Comparison of ENCODE assay signal across 8 cellular contexts in genomic region chr4:183397741-183398297, GRCh38. TPM values are rescaled to one million over a fixed set of nuclear protein-coding genes. Genes with fewer than 3 reads are reported as not detected.
A peak's percentile ranks its signal among the peaks of the same experiment; 100 is the strongest.
DNase-seq lines count a peak whose midpoint lies in the region; ATAC-seq and TF ChIP-seq lines count a peak whose summit lies in the region.

No MANE protein-coding gene starts in this region.

- H3K4me1 ChIP-seq in left lung = peaks cover 0 to 43% of the 10 kb centered on the region in 2 donors

- CTCF ChIA-PET in activated CD4-positive, alpha-beta T cell treated with anti-CD3 and anti-CD28 coated beads for 36 hours (lab: Charles Lee) = interaction anchor here (0.6 to 1.4 kb wide), 2 partner anchors 10 to 24 kb away, joined by 3 to 7 read pairs; no protein-coding TSS in a partner anchor

- peaks cover 2% of the 10 kb centered on the region for H3K9me3 Mint-ChIP-seq in activated CD4-positive, alpha-beta T cell treated with anti-CD3 and anti-CD28 coated beads for 36 hours (ENCODE audit: low read depth)
- H3K9me3 Mint-ChIP-seq in activated T-helper 2 cell treated with anti-CD3 and anti-CD28 coated beads, Interferon-gamma antibody, Interleukin-2, Interleukin-4, amounts not matched to agents 10 μg/mL and 5 μg/mL and 100 μg/mL, durations not matched to agents 14 hours and 24 hours and 36 hours = no peaks in the 10 kb centered on the region

- H3K4me3 ChIP-seq in left lung = peak overlapping the region; percentile 26 to 37

- H3K4me3 Mint-ChIP-seq in activated CD4-positive, alpha-beta T cell treated with anti-CD3 and anti-CD28 coated beads for 36 hours = peak overlapping the region; percentile 12
- peak overlapping the region; percentile 67 for H3K4me3 Mint-ChIP-seq in activated T-helper 2 cell treated with anti-CD3 and anti-CD28 coated beads, Interferon-gamma antibody, Interleukin-2, Interleukin-4, amounts not matched to agents 10 μg/mL and 5 μg/mL and 100 μg/mL, durations not matched to agents 14 hours and 24 hours and 36 hours (ENCODE audit: low read depth)

- DNase-seq in activated CD4-positive, alpha-beta T cell treated with anti-CD3 and anti-CD28 coated beads for 36 hours = no peak
- no peak for DNase-seq in activated CD4-positive, alpha-beta T cell treated with anti-CD3 and anti-CD28 coated beads for 4 hours
- no peak for DNase-seq in activated T-helper 2 cell treated with anti-CD3 and anti-CD28 coated beads, Interferon-gamma antibody, Interleukin-2, Interleukin-4, amounts not matched to agents 10 μg/mL and 5 μg/mL and 100 μg/mL, durations not matched to agents 14 hours and 24 hours and 36 hours (ENCODE audit: low spot score)
- DNase-seq in left lung (no peak), substantia nigra (lab: John Stamatoyannopoulos, UW) (no peak), HPDE6-E6E7 (ENCODE audit: extremely low spot score) (no peak), NCI-H1694 treated with DMSO at 0.1 percent for 48 hours (lab: John Stamatoyannopoulos, UW) (no peak)

- H3K9me3 ChIP-seq in left lung = no peaks in the 10 kb centered on the region

- no peak for TF ChIP-seq CTCF in left lung (IDR thresholded peaks at IDR 0.05)

- H3K36me3 ChIP-seq in left lung = no peaks in the 10 kb centered on the region

- H3K27ac Mint-ChIP-seq in activated CD4-positive, alpha-beta T cell treated with anti-CD3 and anti-CD28 coated beads for 36 hours = peak overlapping the region; percentile 14
- H3K27ac Mint-ChIP-seq in activated T-helper 2 cell treated with anti-CD3 and anti-CD28 coated beads, Interferon-gamma antibody, Interleukin-2, Interleukin-4, amounts not matched to agents 10 μg/mL and 5 μg/mL and 100 μg/mL, durations not matched to agents 14 hours and 24 hours and 36 hours = peak overlapping the region; percentile 14

- H3K27me3 ChIP-seq in left lung = no peaks in the 10 kb centered on the region

- H3K36me3 Mint-ChIP-seq in activated CD4-positive, alpha-beta T cell treated with anti-CD3 and anti-CD28 coated beads for 36 hours (ENCODE audit: low read depth) = no peaks in the 10 kb centered on the region
- no peaks in the 10 kb centered on the region for H3K36me3 Mint-ChIP-seq in activated T-helper 2 cell treated with anti-CD3 and anti-CD28 coated beads, Interferon-gamma antibody, Interleukin-2, Interleukin-4, amounts not matched to agents 10 μg/mL and 5 μg/mL and 100 μg/mL, durations not matched to agents 14 hours and 24 hours and 36 hours (ENCODE audit: low read depth)

- ATAC-seq in activated CD4-positive, alpha-beta T cell treated with anti-CD3 and anti-CD28 coated beads for 36 hours = no peak
- ATAC-seq in left lung = no peak
- ATAC-seq in HG03457 (IDR thresholded peaks at IDR 0.05; ENCODE audit: unreplicated experiment) = no peak

- H3K27ac ChIP-seq in left lung (peak overlapping the region in 1 of 2 donors; percentile 87), substantia nigra (ENCODE audit: low read depth, low read length, poor library complexity, severe bottlenecking) (peak overlapping the region; percentile 59)

- H3K27me3 Mint-ChIP-seq in activated CD4-positive, alpha-beta T cell treated with anti-CD3 and anti-CD28 coated beads for 36 hours = peaks cover 5% of the 10 kb centered on the region
- H3K27me3 Mint-ChIP-seq in activated T-helper 2 cell treated with anti-CD3 and anti-CD28 coated beads, Interferon-gamma antibody, Interleukin-2, Interleukin-4, amounts not matched to agents 10 μg/mL and 5 μg/mL and 100 μg/mL, durations not matched to agents 14 hours and 24 hours and 36 hours (ENCODE audit: low read depth) = peaks cover 36% of the 10 kb centered on the region

- H3K4me1 Mint-ChIP-seq in activated CD4-positive, alpha-beta T cell treated with anti-CD3 and anti-CD28 coated beads for 36 hours = peaks cover 28% of the 10 kb centered on the region
- peaks cover 29% of the 10 kb centered on the region for H3K4me1 Mint-ChIP-seq in activated T-helper 2 cell treated with anti-CD3 and anti-CD28 coated beads, Interferon-gamma antibody, Interleukin-2, Interleukin-4, amounts not matched to agents 10 μg/mL and 5 μg/mL and 100 μg/mL, durations not matched to agents 14 hours and 24 hours and 36 hours (ENCODE audit: low read depth)

- POLR2A ChIA-PET in activated CD4-positive, alpha-beta T cell treated with anti-CD3 and anti-CD28 coated beads for 36 hours (lab: Charles Lee) = no interaction called here

- intact Hi-C loops in activated CD4-positive, alpha-beta T cell treated with anti-CD3 and anti-CD28 coated beads for 36 hours (cut with DNase I, micrococcal nuclease) = loop anchor here (1.0 to 5.0 kb wide), 6 partner anchors 9 to 481 kb away; partner anchors contain the start of genes DCTD (in 1 of the 2) and WWC2 (in 1 of the 2)
- intact Hi-C loops in activated T-helper 2 cell treated with anti-CD3 and anti-CD28 coated beads, Interferon-gamma antibody, Interleukin-2, Interleukin-4, amounts not matched to agents 10 μg/mL and 5 μg/mL and 100 μg/mL, durations not matched to agents 14 hours and 24 hours and 36 hours (cut with micrococcal nuclease) = loop anchor here (5.0 kb wide), 1 partner anchor 51 kb away; no protein-coding TSS in a partner anchor
- intact Hi-C loops in left lung (cut with DNase I) = no loop called here

RNA-seq across cellular contexts. Expression of gene CDKN2AIP, which starts 46.6 kb away (rescaled TPM):
- 10 to 100 TPM; 19.4 to 22.8 TPM for total RNA-seq in activated CD4-positive, alpha-beta T cell treated with anti-CD3 and anti-CD28 coated beads for 36 hours
- 23.3 and 25.3 TPM in 2 replicates for total RNA-seq in activated T-helper 2 cell treated with anti-CD3 and anti-CD28 coated beads, Interferon-gamma antibody, Interleukin-2, Interleukin-4, amounts not matched to agents 10 μg/mL and 5 μg/mL and 100 μg/mL, durations not matched to agents 14 hours and 24 hours and 36 hours
- 10 to 100 TPM; 10.1 to 14.4 TPM for total RNA-seq in left lung

Comparison
In these comparisons a context has a peak if more than half of its experiments do, and no peak if none do; other contexts are left out.
1. intact Hi-C loops: an anchor here in activated CD4-positive, alpha-beta T cell treated with anti-CD3 and anti-CD28 coated beads for 36 hours (1.0 to 5.0 kb wide) and activated T-helper 2 cell treated with anti-CD3 and anti-CD28 coated beads, Interferon-gamma antibody, Interleukin-2, Interleukin-4, amounts not matched to agents 10 μg/mL and 5 μg/mL and 100 μg/mL, durations not matched to agents 14 hours and 24 hours and 36 hours (5.0 kb wide); none called in left lung.